ENCODE assay signal across 11 cellular contexts in the genomic region with DNA sequence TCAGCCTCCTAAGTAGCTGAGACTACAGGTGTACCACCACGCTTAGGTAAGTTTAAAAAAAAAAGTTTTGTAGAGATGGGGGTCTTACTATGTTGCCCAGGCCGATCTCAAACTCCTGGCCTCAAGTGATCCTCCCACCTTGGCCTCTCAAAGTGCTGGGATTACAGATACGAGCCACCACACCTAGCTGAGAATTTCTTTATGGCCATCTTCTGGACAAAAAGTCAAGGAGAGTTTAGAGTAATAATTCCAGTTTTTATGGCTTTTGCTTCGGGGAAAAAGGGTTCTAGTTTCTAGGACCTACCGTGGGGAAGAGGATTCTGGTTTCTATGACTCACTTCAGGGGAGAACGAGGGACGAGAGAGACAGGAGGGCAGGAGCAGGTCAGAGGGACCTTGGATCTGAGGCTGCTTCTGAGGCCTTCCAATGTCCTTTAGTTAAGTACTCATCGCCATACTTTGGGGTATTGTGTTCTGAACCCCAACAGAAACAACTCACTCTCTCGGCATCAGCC.
DNase-seq lines count a peak whose midpoint lies in the region; ATAC-seq and TF ChIP-seq lines count a peak whose summit lies in the region.
"Had no signal": no experiment of that assay in that cellular context is flagged by ENCODE, and none has a peak within 500 bp of the region (broad histone marks: within the 10 kb centered on the region; RNA-seq: fewer than 3 reads in every experiment).

No MANE protein-coding gene starts in this region.

- H3K79me2 ChIP-seq in fibroblast of lung (ENCODE audit: control insufficient read depth, insufficient read depth, low read length) = no peaks in the 10 kb centered on the region

- peaks cover 12% of the 10 kb centered on the region for H3K36me3 Mint-ChIP-seq in activated T-cell treated with anti-CD3 and anti-CD28 coated beads, Interleukin-2, amount 50 U/mL, for 4 hours (ENCODE audit: insufficient read depth)

- TF ChIP-seq CTCF in fibroblast of lung (conservative IDR thresholded peaks at IDR 0.05 in 1 of 2, IDR thresholded peaks at IDR 0.05 in 1 of 2; ENCODE audit: low read depth in 1 of 2, low read length in 2 of 2) (no peak), spleen (IDR thresholded peaks at IDR 0.05 in 8 of 11, conservative IDR thresholded peaks at IDR 0.05 in 3 of 11) (no peak)

- no peak for ATAC-seq in activated T-cell treated with anti-CD3 and anti-CD28 coated beads, Interleukin-2, amount 50 U/mL, for 4 hours
- no peak for ATAC-seq in left lobe of liver
- ATAC-seq in GM19328 (IDR thresholded peaks at IDR 0.05; ENCODE audit: unreplicated experiment) = no peak

- H3K9me3 ChIP-seq in SJSA1 (replicated peaks) = no peaks in the 10 kb centered on the region
- no peaks in the 10 kb centered on the region for H3K9me3 ChIP-seq in fibroblast of lung (ENCODE audit: control insufficient read depth, insufficient read depth, low read depth, low read length)
- H3K9me3 ChIP-seq in spleen = no peaks in the 10 kb centered on the region
- H3K9me3 ChIP-seq: sigmoid colon had no signal

- H3K4me1 ChIP-seq in SJSA1 (replicated peaks) (peaks cover 44% of the 10 kb centered on the region), fibroblast of lung (ENCODE audit: control insufficient read depth, extremely low read depth, insufficient read depth, low read length) (peaks cover 7% of the 10 kb centered on the region), spleen (peaks cover 13 to 73% (median 40%) of the 10 kb centered on the region in 6 donors)
- H3K4me1 ChIP-seq: sigmoid colon had no signal

- H3K27me3 ChIP-seq in SJSA1 (replicated peaks) (no peaks in the 10 kb centered on the region), fibroblast of lung (ENCODE audit: control insufficient read depth, insufficient read depth, low read length) (no peaks in the 10 kb centered on the region), spleen (replicated peaks in 1 of 7) (no peaks in the 10 kb centered on the region)
- H3K27me3 ChIP-seq: sigmoid colon had no signal

- no peak overlapping the region for H2AFZ ChIP-seq in fibroblast of lung (ENCODE audit: low read length)

- H3K4me1 Mint-ChIP-seq in activated T-cell treated with anti-CD3 and anti-CD28 coated beads, Interleukin-2, amount 50 U/mL, for 4 hours (ENCODE audit: low read depth) = peaks cover 87% of the 10 kb centered on the region

- H3K36me3 ChIP-seq in SJSA1 (no peaks in the 10 kb centered on the region), fibroblast of lung (ENCODE audit: control insufficient read depth, insufficient read depth, low read length) (no peaks in the 10 kb centered on the region), spleen (no peaks in the 10 kb centered on the region)
- H3K36me3 ChIP-seq: sigmoid colon had no signal

- no peak for TF ChIP-seq POLR2A in spleen (IDR thresholded peaks at IDR 0.05)

- H3K27me3 Mint-ChIP-seq in activated T-cell treated with anti-CD3 and anti-CD28 coated beads, Interleukin-2, amount 50 U/mL, for 4 hours (ENCODE audit: low read depth) = no peaks in the 10 kb centered on the region
- H3K27me3 Mint-ChIP-seq: activated B cell treated with CpG ODN at 0.5 μM for 24 hours had no signal

- WGBS in spleen, 5 donors = 80 to 91% (median 82%) methylated on average over 9 of the region's 9 CpGs

- H4K20me1 ChIP-seq in fibroblast of lung (ENCODE audit: control insufficient read depth, extremely low read depth, insufficient read depth, low read length) = no peaks in the 10 kb centered on the region

- H3K4me2 ChIP-seq in fibroblast of lung (ENCODE audit: extremely low read depth, insufficient read depth, low read length) = no peak overlapping the region

- H3K27ac ChIP-seq in SJSA1 (peak overlapping the region; percentile 88), fibroblast of lung (ENCODE audit: insufficient read depth, low read length) (peak overlapping the region; percentile 21), spleen (peak overlapping the region in 7 of 8 donors; percentile 61 to 81 (median 68))

- no peaks in the 10 kb centered on the region for H3K9me3 Mint-ChIP-seq in activated T-cell treated with anti-CD3 and anti-CD28 coated beads, Interleukin-2, amount 50 U/mL, for 4 hours
- H3K9me3 Mint-ChIP-seq: activated B cell treated with CpG ODN at 0.5 μM for 24 hours had no signal

- DNase-seq in activated T-cell treated with anti-CD3 and anti-CD28 coated beads, Interleukin-2, amount 50 U/mL, for 4 hours = no peak
- DNase-seq in activated T-cell treated with anti-CD3 and anti-CD28 coated beads for 4 hours (no peak), SJSA1 (ENCODE audit: low read depth in 1 of 2, low spot score in 2 of 2) (no peak), fibroblast of lung (ENCODE audit: low read depth in 2 of 2) (peak in 1 of 2 donors; percentile 17), spleen (no peak), left lobe of liver (ENCODE audit: low spot score) (no peak), SHP77 (lab: John Stamatoyannopoulos, UW) (no peak)
- DNase-seq: activated B cell treated with CpG ODN at 0.5 μM for 24 hours, NCI-H2029, sigmoid colon had no signal

- H3K4me3 ChIP-seq in SJSA1 = no peak overlapping the region
- no peak overlapping the region for H3K4me3 ChIP-seq in fibroblast of lung (replicated peaks in 1 of 4; ENCODE audit: control extremely low read depth in 1 of 4, insufficient read depth in 1 of 4, low read depth in 3 of 4, low read length in 4 of 4)
- peak overlapping the region in 1 of 8 donors; percentile 6 for H3K4me3 ChIP-seq in spleen
- H3K4me3 ChIP-seq: sigmoid colon had no signal

- H3K4me3 Mint-ChIP-seq in activated T-cell treated with anti-CD3 and anti-CD28 coated beads, Interleukin-2, amount 50 U/mL, for 4 hours = peak overlapping the region; percentile 52
- H3K4me3 Mint-ChIP-seq: activated B cell treated with CpG ODN at 0.5 μM for 24 hours had no signal

- intact Hi-C loops in spleen (cut with DNase I; ENCODE audit: low total_unique reads) = no loop called here

- no peak overlapping the region for H3K9ac ChIP-seq in fibroblast of lung (ENCODE audit: insufficient read depth, low read length)

Comparison
In these comparisons a context has a peak if more than half of its experiments do, and no peak if none do; other contexts are left out.
1. H3K27ac ChIP-seq: peak in every context shown above with its lines; median percentile 88 in SJSA1; 68 in spleen; 21 in fibroblast of lung.